Comparison of ENCODE assay signal across 9 cellular contexts in the genomic region with DNA sequence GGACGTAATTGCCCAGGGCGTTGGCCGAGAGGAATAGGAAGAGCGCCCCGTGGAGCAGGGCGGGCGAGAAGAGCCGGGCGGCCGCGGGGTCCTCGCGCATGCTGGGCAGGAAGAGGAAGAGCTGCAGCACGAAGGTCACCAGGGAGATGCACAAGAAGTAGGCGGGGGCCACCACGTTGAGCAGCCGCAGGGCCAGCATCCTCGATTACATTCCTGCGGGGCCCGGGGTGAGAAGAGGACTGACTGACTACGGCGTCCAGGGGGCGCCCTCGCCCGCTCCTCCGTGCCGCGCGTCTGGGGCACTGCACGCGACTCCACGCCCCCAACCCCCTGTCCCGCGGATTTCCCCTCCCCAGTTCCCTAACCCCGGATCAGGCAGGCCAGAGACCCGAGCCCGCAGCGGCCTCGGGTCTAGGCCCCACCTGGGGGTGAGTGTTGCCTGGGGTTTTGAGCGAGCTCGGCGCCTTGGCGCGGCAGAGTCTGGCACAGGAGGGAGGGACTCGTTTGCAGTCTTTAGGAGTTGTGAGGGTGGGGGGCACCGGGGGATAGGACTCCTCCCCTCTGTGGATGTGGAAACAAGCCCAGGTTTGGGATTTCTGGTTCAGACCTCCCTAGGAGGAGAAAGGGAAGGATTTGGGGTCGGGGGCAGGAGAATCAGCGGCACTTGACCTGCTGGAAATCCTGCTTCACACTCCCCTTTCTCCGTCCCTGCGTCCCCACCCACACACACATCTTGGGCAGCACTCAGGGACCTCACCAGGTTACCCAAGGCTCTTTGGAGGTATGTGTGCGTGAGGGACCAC. TPM values are rescaled to one million over a fixed set of nuclear protein-coding genes. Genes with fewer than 3 reads are reported as not detected.
DNase-seq lines count a peak whose midpoint lies in the region; ATAC-seq, FAIRE-seq and TF ChIP-seq lines count a peak whose summit lies in the region.
"Had no signal": no experiment of that assay in that cellular context is flagged by ENCODE, and none has a peak within 500 bp of the region (broad histone marks: within the 10 kb centered on the region; RNA-seq: fewer than 3 reads in every experiment).

No MANE protein-coding gene starts in this region.

- peak; percentile 45 for ATAC-seq in GM21360 (IDR thresholded peaks at IDR 0.05; ENCODE audit: unreplicated experiment)
- ATAC-seq in HG03135 (IDR thresholded peaks at IDR 0.05; ENCODE audit: unreplicated experiment) = no peak

- no peak for FAIRE-seq in GM19239 (lab: Jason Lieb, UNC)

- peak; percentile 79 for DNase-seq in BE2C
- DNase-seq in NOMO-1 (lab: John Stamatoyannopoulos, UW; ENCODE audit: unreplicated experiment in 2 of 2) = peak; percentile 33 to 42
- DNase-seq in activated naive CD4-positive, alpha-beta T cell treated with anti-CD3 and anti-CD28 coated beads, Interleukin-2, amount 50 U/mL, for 16 hours = peak; percentile 49
- DNase-seq in stimulated activated CD4-positive, alpha-beta T cell treated with anti-CD3 and anti-CD28 coated beads, Interleukin-4, amount 100 ng/mL, for 1 hour = peak; percentile 51
- DNase-seq in GM19239 (ENCODE audit: insufficient read length, low spot score) = no peak

- peak; percentile 74 for TF ChIP-seq CTCF in BE2C (IDR thresholded peaks at IDR 0.05; ENCODE audit: low read depth, low read length)

- peak overlapping the region; percentile 47 for H3K9ac ChIP-seq in iPS-15b (ENCODE audit: low read depth, low read length)

- H3K27me3 ChIP-seq in BE2C = peaks cover 18% of the 10 kb centered on the region
- peaks cover 27% of the 10 kb centered on the region for H3K27me3 ChIP-seq in iPS-15b (ENCODE audit: control insufficient read depth, insufficient read depth, low read length)

- H3K4me1 ChIP-seq in BE2C (peaks cover 2% of the 10 kb centered on the region; the same call in 1 of the 2 replicates), iPS-15b (ENCODE audit: control insufficient read depth, insufficient read depth, low read length) (peaks cover 28% of the 10 kb centered on the region)

- H3K4me3 ChIP-seq in BE2C (ENCODE audit: low read depth, low read length) (peak overlapping the region; percentile 62), iPS-15b (ENCODE audit: low read depth, low read length) (peak overlapping the region; percentile 93)

- H3K9me3 ChIP-seq in BE2C (no peaks in the 10 kb centered on the region), iPS-15b (ENCODE audit: control insufficient read depth, insufficient read depth, low read length) (no peaks in the 10 kb centered on the region)
- H3K9me3 ChIP-seq: neutrophil had no signal

- H3K36me3 ChIP-seq in BE2C = no peaks in the 10 kb centered on the region
- peaks cover 3% of the 10 kb centered on the region for H3K36me3 ChIP-seq in iPS-15b (ENCODE audit: control insufficient read depth, insufficient read depth, low read length)
- H3K36me3 ChIP-seq: neutrophil had no signal

RNA-seq across cellular contexts. Expression of a gene that starts 1.9 kb away (rescaled TPM):
- polyA plus RNA-seq in BE2C (2012; ENCODE audit: insufficient read depth, insufficient read length, low read depth) = 4.3 TPM

RNA-seq across cellular contexts. Expression of a gene that starts 41.7 kb away (rescaled TPM):
- polyA plus RNA-seq in BE2C (2012; ENCODE audit: insufficient read depth, insufficient read length, low read depth) = 28.9 TPM

RNA-seq across cellular contexts. Expression of a gene that starts 41.9 kb away (rescaled TPM):
- polyA plus RNA-seq in BE2C (2012; ENCODE audit: insufficient read depth, insufficient read length, low read depth) = 7.2 TPM
